31 cellular contexts compared by ENCODE assay signal in the genomic region with DNA sequence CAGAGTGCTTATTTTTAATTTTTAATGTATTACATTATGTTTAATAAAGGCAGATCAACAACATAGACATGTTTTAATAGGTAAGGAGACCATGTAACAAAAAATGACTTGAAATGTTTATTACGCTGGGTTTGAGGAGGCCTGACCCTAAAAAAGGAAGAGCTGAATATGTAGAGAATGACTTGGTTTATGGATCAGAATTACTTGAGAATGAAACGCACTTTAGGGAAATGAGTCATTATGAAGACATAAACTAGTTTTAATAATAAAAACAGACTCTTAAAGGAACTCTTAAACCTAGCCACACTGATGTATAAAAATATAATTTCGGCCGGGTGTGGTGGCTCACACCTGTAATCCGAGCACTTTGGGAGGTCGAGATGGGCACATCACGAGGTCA. TPM values are rescaled to one million over a fixed set of nuclear protein-coding genes. Genes with fewer than 3 reads are reported as not detected.
DNase-seq lines count a peak whose midpoint lies in the region; ATAC-seq, FAIRE-seq and TF ChIP-seq lines count a peak whose summit lies in the region.
"Had no signal": no experiment of that assay in that cellular context is flagged by ENCODE, and none has a peak within 500 bp of the region (broad histone marks: within the 10 kb centered on the region; RNA-seq: fewer than 3 reads in every experiment).

No MANE protein-coding gene starts in this region.

- TF ChIP-seq POLR2A in IMR-90 (IDR thresholded peaks at IDR 0.05; ENCODE audit: low read depth, low read length) (no peak), prostate gland (IDR thresholded peaks at IDR 0.05) (no peak)

- in situ Hi-C loops in IMR-90 (cut with MboI; ENCODE audit: low sequenced_read_pairs), result no loop called here

- POLR2A ChIA-PET in IMR-90 (lab: Charles Lee; ENCODE audit: unreplicated experiment), result no interaction called here

- intact Hi-C loops in IMR-90 (cut with micrococcal nuclease) (no loop called here), prostate gland (cut with DNase I) (no loop called here)

- H3K4me3 ChIP-seq in IMR-90 (ENCODE audit: insufficient read depth, low read depth, low read length), result no peak overlapping the region
- no peak overlapping the region for H3K4me3 ChIP-seq in bronchial epithelial cell (ENCODE audit: low read depth, low read length)
- no peak overlapping the region for H3K4me3 ChIP-seq in fibroblast of mammary gland (ENCODE audit: control insufficient read depth, low read depth, low read length)
- no peak overlapping the region for H3K4me3 ChIP-seq in prostate gland
- H3K4me3 ChIP-seq: BLaER1, GM12878, GM23248, SJSA1 had no signal

- no peak overlapping the region for H2BK120ac ChIP-seq in IMR-90 (ENCODE audit: low read depth, low read length)

- H2AFZ ChIP-seq in IMR-90 (replicated peaks; ENCODE audit: low read length, poor library complexity), result no peak overlapping the region
- H2AFZ ChIP-seq: GM23248 had no signal

- no peak overlapping the region for H3K4ac ChIP-seq in IMR-90 (ENCODE audit: low read depth, low read length)

- H4K5ac ChIP-seq in IMR-90 (ENCODE audit: low read depth, low read length), result no peak overlapping the region

- no peak overlapping the region for H3K4me2 ChIP-seq in IMR-90 (ENCODE audit: low read depth, low read length)
- H3K4me2 ChIP-seq: BLaER1, KMS-11 had no signal

- H2AK5ac ChIP-seq in IMR-90 (ENCODE audit: low read depth, low read length), result no peak overlapping the region

- peaks cover 0 to 6% of the 10 kb centered on the region in 2 experiments; a peak in 1 of 4 replicates for H3K79me1 ChIP-seq in IMR-90 (ENCODE audit: low read depth in 1 of 2, low read length in 2 of 2)

- no peak overlapping the region for H3K23ac ChIP-seq in IMR-90 (ENCODE audit: low read depth, low read length)

- no peak overlapping the region for H4K91ac ChIP-seq in IMR-90 (ENCODE audit: insufficient read depth, low read depth, low read length)

- H4K8ac ChIP-seq in IMR-90 (ENCODE audit: low read depth in 2 of 2, low read length in 2 of 2), result 0 out of 4 replicates have a peak overlapping the region, but pooled peaks have one; percentile 40 to 56

- DNase-seq in EL (peak; percentile 17), IMR-90 (peak; percentile 74), bronchial epithelial cell (ENCODE audit: low read depth) (peak; percentile 35), fibroblast of mammary gland (ENCODE audit: low read depth) (peak; percentile 33), GM19238 (ENCODE audit: insufficient read length, low spot score) (no peak), NCI-H524 treated with DMSO at 0.1 percent for 48 hours (lab: John Stamatoyannopoulos, UW) (no peak), prostate gland (ENCODE audit: low spot score) (no peak)
- DNase-seq: CD4-positive, CD25-positive, alpha-beta regulatory T cell; DMS153; DND-41; GDM1; GM23248; H9; HFFc6; NCI-H1092 treated with DMSO at 0.1 percent for 48 hours; NCI-H1436 treated with DMSO at 0.1 percent for 48 hours; NCI-H187 treated with DMSO at 0.1 percent for 48 hours; NCI-H2171 treated with DMSO at 0.1 percent for 48 hours; NCI-H345; NCI-H510A treated with DMSO at 0.1 percent for 48 hours; NCI-H774; Right ventricle myocardium superior; RPMI8226 had no signal

- H3K56ac ChIP-seq in IMR-90 (ENCODE audit: extremely low read depth, insufficient read depth, low read length), result no peak overlapping the region

- H4K20me1 ChIP-seq in IMR-90 (ENCODE audit: insufficient read depth, low read length), result no peaks in the 10 kb centered on the region
- H4K20me1 ChIP-seq: BLaER1 had no signal

- TF ChIP-seq RAD21 in IMR-90 (IDR thresholded peaks at IDR 0.05; ENCODE audit: low read length), result no peak

- peak overlapping the region; percentile 84 for H2BK5ac ChIP-seq in IMR-90 (ENCODE audit: low read depth, low read length, poor library complexity, severe bottlenecking)

- no CpG with 5 or more reads among the region's 7 CpGs for WGBS in IMR-90 (ENCODE audit: extremely low coverage in 2 of 2, insufficient read length in 1 of 2), 2 experiments
- WGBS in prostate gland, result 72% methylated on average over 7 of the region's 7 CpGs

- H3K9me1 ChIP-seq in IMR-90 (ENCODE audit: insufficient read depth, low read length), result 0 out of 2 replicates have a peak, but pooled peaks cover 5% of the 10 kb centered on the region

- H2AK9ac ChIP-seq in IMR-90 (replicated peaks; ENCODE audit: low read depth, low read length, poor library complexity), result no peak overlapping the region

- peaks cover 8% of the 10 kb centered on the region for H3K4me1 ChIP-seq in IMR-90 (ENCODE audit: control insufficient read depth, insufficient read depth, low read length)
- H3K4me1 ChIP-seq in prostate gland (replicated peaks), result no peaks in the 10 kb centered on the region
- H3K4me1 ChIP-seq: BLaER1, SJSA1 had no signal

- no peak overlapping the region for H3K14ac ChIP-seq in IMR-90 (replicated peaks; ENCODE audit: low read depth, low read length)

- peak; percentile 79 for ATAC-seq in IMR-90 (ENCODE audit: low read depth)
- ATAC-seq in GM18511 (IDR thresholded peaks at IDR 0.05; ENCODE audit: unreplicated experiment), result no peak
- ATAC-seq: GM12878 had no signal

- no peaks in the 10 kb centered on the region for H3K27me3 ChIP-seq in IMR-90 (ENCODE audit: control insufficient read depth, insufficient read depth, low read length)
- H3K27me3 ChIP-seq in bronchial epithelial cell (ENCODE audit: control insufficient read depth, insufficient read depth, low read length), result no peaks in the 10 kb centered on the region
- no peaks in the 10 kb centered on the region for H3K27me3 ChIP-seq in prostate gland (replicated peaks; ENCODE audit: insufficient read depth)
- H3K27me3 ChIP-seq: BLaER1, SJSA1 had no signal

- H3K9me3 ChIP-seq in IMR-90 (ENCODE audit: control insufficient read depth, insufficient read depth, low read length), result no peaks in the 10 kb centered on the region
- no peaks in the 10 kb centered on the region for H3K9me3 ChIP-seq in prostate gland
- H3K9me3 ChIP-seq: BLaER1, SJSA1 had no signal

- H3K27ac ChIP-seq in IMR-90 (ENCODE audit: insufficient read depth, low read length) (no peak overlapping the region; the same call in 1 of the 2 replicates), prostate gland (no peak overlapping the region)
- H3K27ac ChIP-seq: BLaER1, GM23248, KMS-11, SJSA1 had no signal

- TF ChIP-seq CTCF in IMR-90 (conservative IDR thresholded peaks at IDR 0.05; ENCODE audit: low read depth, low read length) (no peak), bronchial epithelial cell (IDR thresholded peaks at IDR 0.05; ENCODE audit: insufficient read depth, low read length, severe bottlenecking) (no peak), fibroblast of mammary gland (conservative IDR thresholded peaks at IDR 0.05; ENCODE audit: control insufficient read depth, insufficient read depth, low read depth, low read length) (no peak), prostate gland (IDR thresholded peaks at IDR 0.05) (no peak)

- no peak overlapping the region for H2BK20ac ChIP-seq in IMR-90 (ENCODE audit: low read depth, low read length)

- BruUV-seq in IMR-90 (replicated peaks; lab: Mats Ljungman, UMichigan), result no TSS peak

- H3K9ac ChIP-seq in IMR-90 (ENCODE audit: low read depth, low read length), result no peak overlapping the region
- H3K9ac ChIP-seq: BLaER1, GM23248, KMS-11 had no signal

- CTCF ChIA-PET in IMR-90 (lab: Yijun Ruan, JAX), result no interaction called here

- H2BK15ac ChIP-seq in IMR-90 (ENCODE audit: low read depth, low read length), result no peak overlapping the region

- no peak overlapping the region for H3K18ac ChIP-seq in IMR-90 (ENCODE audit: low read depth, low read length)

- no peaks in the 10 kb centered on the region for H3K36me3 ChIP-seq in IMR-90 (ENCODE audit: control insufficient read depth, insufficient read depth, low read length)
- H3K36me3 ChIP-seq in bronchial epithelial cell (ENCODE audit: control insufficient read depth, insufficient read depth, low read length), result no peaks in the 10 kb centered on the region
- no peaks in the 10 kb centered on the region for H3K36me3 ChIP-seq in prostate gland
- H3K36me3 ChIP-seq: BLaER1, SJSA1 had no signal

- dilution Hi-C loops in IMR-90 (cut with HindIII; ENCODE audit: low sequenced_read_pairs, unreplicated experiment), result no loop called here

- no peak for FAIRE-seq in bronchial epithelial cell (lab: Jason Lieb, UNC)
- FAIRE-seq: GM12878, GM19239 had no signal

TF ChIP-seq in IMR-90, 13 proteins besides CTCF, POLR2A, EP300 and RAD21 (continues in another document):
- no peak for TF ChIP-seq CHD1 (IDR thresholded peaks at IDR 0.05; ENCODE audit: low read depth, low read length)
- TF ChIP-seq FOS (IDR thresholded peaks at IDR 0.05; ENCODE audit: low read depth, low read length), result no peak
- TF ChIP-seq MAFK (IDR thresholded peaks at IDR 0.05; ENCODE audit: low read depth, low read length), result no peak
- TF ChIP-seq MAZ (IDR thresholded peaks at IDR 0.05; ENCODE audit: borderline replicate concordance, low read depth, low read length), result no peak
- TF ChIP-seq, protein P1, sequence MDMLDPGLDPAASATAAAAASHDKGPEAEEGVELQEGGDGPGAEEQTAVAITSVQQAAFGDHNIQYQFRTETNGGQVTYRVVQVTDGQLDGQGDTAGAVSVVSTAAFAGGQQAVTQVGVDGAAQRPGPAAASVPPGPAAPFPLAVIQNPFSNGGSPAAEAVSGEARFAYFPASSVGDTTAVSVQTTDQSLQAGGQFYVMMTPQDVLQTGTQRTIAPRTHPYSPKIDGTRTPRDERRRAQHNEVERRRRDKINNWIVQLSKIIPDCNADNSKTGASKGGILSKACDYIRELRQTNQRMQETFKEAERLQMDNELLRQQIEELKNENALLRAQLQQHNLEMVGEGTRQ (IDR thresholded peaks at IDR 0.05; ENCODE audit: low read depth, low read length), result no peak
- no peak for TF ChIP-seq NFE2L2 (IDR thresholded peaks at IDR 0.05; ENCODE audit: low read depth, low read length)
- TF ChIP-seq, protein P2, sequence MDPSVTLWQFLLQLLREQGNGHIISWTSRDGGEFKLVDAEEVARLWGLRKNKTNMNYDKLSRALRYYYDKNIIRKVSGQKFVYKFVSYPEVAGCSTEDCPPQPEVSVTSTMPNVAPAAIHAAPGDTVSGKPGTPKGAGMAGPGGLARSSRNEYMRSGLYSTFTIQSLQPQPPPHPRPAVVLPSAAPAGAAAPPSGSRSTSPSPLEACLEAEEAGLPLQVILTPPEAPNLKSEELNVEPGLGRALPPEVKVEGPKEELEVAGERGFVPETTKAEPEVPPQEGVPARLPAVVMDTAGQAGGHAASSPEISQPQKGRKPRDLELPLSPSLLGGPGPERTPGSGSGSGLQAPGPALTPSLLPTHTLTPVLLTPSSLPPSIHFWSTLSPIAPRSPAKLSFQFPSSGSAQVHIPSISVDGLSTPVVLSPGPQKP (IDR thresholded peaks at IDR 0.05; ENCODE audit: borderline replicate concordance, low read depth, low read length), result no peak
- TF ChIP-seq CEBPB (IDR thresholded peaks at IDR 0.05; ENCODE audit: low read depth, low read length), result no peak
- TF ChIP-seq RCOR1 (IDR thresholded peaks at IDR 0.05; ENCODE audit: insufficient replicate concordance, low read length), result no peak

RNA-seq across cellular contexts. Expression of a gene that starts 56.5 kb away (rescaled TPM):
- total RNA-seq in IMR-90 (2012; rRNA removed), result 11.3 and 11.4 TPM in 2 replicates
- 6.6 and 7.1 TPM in 2 replicates for polyA plus RNA-seq in IMR-90 (2012; rRNA removed)
- polyA plus RNA-seq in IMR-90 (2012; cell fraction: cytosol; rRNA removed), result 1.9 and 3.6 TPM in 2 replicates
- polyA plus RNA-seq in IMR-90 (2012; cell fraction: nucleus; rRNA removed; ENCODE audit: low replicate concordance), result 6.9 and 28.6 TPM in 2 replicates
- 0.26 and 0.38 TPM in 2 replicates for total RNA-seq in bronchial epithelial cell
- total RNA-seq in prostate gland, result 1 to 10 TPM; 5.7 to 8.3 TPM
- total RNA-seq: A172; CD4-positive, CD25-positive, alpha-beta regulatory T cell; GM12878; GM23248; HFFc6; SJSA1 had no signal
- polyA plus RNA-seq: CD4-positive, CD25-positive, alpha-beta regulatory T cell; GM23248; IgD-negative memory B cell had no signal

Comparison
In these comparisons a context has a peak if more than half of its experiments do, and no peak if none do; other contexts are left out.
1. DNase-seq: peak in EL (single experiment), IMR-90 (single experiment), bronchial epithelial cell (single experiment) and fibroblast of mammary gland (single experiment); none in GM19238 (single experiment), NCI-H524 treated with DMSO at 0.1 percent for 48 hours (single experiment) and prostate gland (single experiment).